In genomic region chr9:20355022-20355421, GRCh38 we compare ENCODE assay signal across 11 cellular contexts.
DNase-seq lines count a peak whose midpoint lies in the region; ATAC-seq and TF ChIP-seq lines count a peak whose summit lies in the region.
"Had no signal": no experiment of that assay in that cellular context is flagged by ENCODE, and none has a peak within 500 bp of the region (broad histone marks: within the 10 kb centered on the region; RNA-seq: fewer than 3 reads in every experiment).

No MANE protein-coding gene starts in this region.

- TF ChIP-seq CTCF in choroid plexus epithelial cell (conservative IDR thresholded peaks at IDR 0.05; ENCODE audit: low read depth, low read length): no peak
- TF ChIP-seq CTCF in tibial artery (IDR thresholded peaks at IDR 0.05): no peak

- H3K4me1 ChIP-seq in tibial artery: peaks cover 0 to 31% (median 13%) of the 10 kb centered on the region in 4 donors
- H3K4me1 ChIP-seq in Karpas-422 (ENCODE audit: low read length): no peaks in the 10 kb centered on the region
- H3K4me1 ChIP-seq in CD4-positive, alpha-beta memory T cell (ENCODE audit: insufficient read depth, low read length): no peaks in the 10 kb centered on the region

- no peaks in the 10 kb centered on the region for H3K79me2 ChIP-seq in Karpas-422 (ENCODE audit: low read length)

- no peak overlapping the region for H3K4me2 ChIP-seq in Karpas-422 (ENCODE audit: low read depth, low read length, poor library complexity, severe bottlenecking)

- H3K27ac Mint-ChIP-seq in activated naive CD4-positive, alpha-beta T cell treated with anti-CD3 and anti-CD28 coated beads, Interleukin-2, amount 50 U/mL, for 24 hours: peak overlapping the region; percentile 91
- no peak overlapping the region for H3K27ac Mint-ChIP-seq in activated naive CD4-positive, alpha-beta T cell treated with anti-CD3 and anti-CD28 coated beads for 36 hours
- peak overlapping the region in 3 of 7 donors; percentile 22 to 57 (median 36) for H3K27ac Mint-ChIP-seq in CD4-positive, alpha-beta memory T cell

- H3K27me3 ChIP-seq in tibial artery (no peaks in the 10 kb centered on the region), Karpas-422 (ENCODE audit: low read length) (no peaks in the 10 kb centered on the region)
- H3K27me3 ChIP-seq in CD4-positive, alpha-beta memory T cell (ENCODE audit: insufficient read depth, low read length): no peaks in the 10 kb centered on the region

- H3K4me3 ChIP-seq in choroid plexus epithelial cell (ENCODE audit: low read depth, low read length) (no peak overlapping the region), tibial artery (no peak overlapping the region), Karpas-422 (ENCODE audit: low read length) (no peak overlapping the region)
- no peak overlapping the region for H3K4me3 ChIP-seq in CD4-positive, alpha-beta memory T cell (ENCODE audit: low read length in 2 of 2)

- no peak overlapping the region for H3K9ac ChIP-seq in Karpas-422 (ENCODE audit: low read length)

- H3K9me2 ChIP-seq in Karpas-422 (replicated peaks; ENCODE audit: insufficient read depth, low read length): no peaks in the 10 kb centered on the region

- no peaks in the 10 kb centered on the region for H3K27me3 Mint-ChIP-seq in activated naive CD4-positive, alpha-beta T cell treated with anti-CD3 and anti-CD28 coated beads, Interleukin-2, amount 50 U/mL, for 24 hours
- H3K27me3 Mint-ChIP-seq in activated naive CD4-positive, alpha-beta T cell treated with anti-CD3 and anti-CD28 coated beads for 36 hours (ENCODE audit: low read depth): no peaks in the 10 kb centered on the region
- no peaks in the 10 kb centered on the region for H3K27me3 Mint-ChIP-seq in CD4-positive, alpha-beta memory T cell

- POLR2A ChIA-PET in CD4-positive, alpha-beta memory T cell (lab: Charles Lee; ENCODE audit: partially characterized antibody): interaction anchor here (1.3 kb wide), 1 partner anchor 39 kb away, joined by 4 read pairs; no protein-coding TSS in a partner anchor

- H2AFZ ChIP-seq in Karpas-422 (ENCODE audit: low read length): no peak overlapping the region

- H4K20me1 ChIP-seq in Karpas-422 (ENCODE audit: insufficient read depth, low read depth, low read length): no peaks in the 10 kb centered on the region

- no peaks in the 10 kb centered on the region for H3K9me3 ChIP-seq in tibial artery
- no peaks in the 10 kb centered on the region for H3K9me3 ChIP-seq in Karpas-422 (ENCODE audit: low read length)
- no peaks in the 10 kb centered on the region for H3K9me3 ChIP-seq in CD4-positive, alpha-beta memory T cell (ENCODE audit: control insufficient read depth in 1 of 2, low read length in 2 of 2)

- peaks cover 72% of the 10 kb centered on the region for H3K4me1 Mint-ChIP-seq in activated naive CD4-positive, alpha-beta T cell treated with anti-CD3 and anti-CD28 coated beads, Interleukin-2, amount 50 U/mL, for 24 hours
- H3K4me1 Mint-ChIP-seq in activated naive CD4-positive, alpha-beta T cell treated with anti-CD3 and anti-CD28 coated beads for 36 hours (ENCODE audit: low read depth): peaks cover 62% of the 10 kb centered on the region
- peaks cover 8 to 42% (median 21%) of the 10 kb centered on the region in 4 donors for H3K4me1 Mint-ChIP-seq in CD4-positive, alpha-beta memory T cell

- no peaks in the 10 kb centered on the region for H3K9me3 Mint-ChIP-seq in activated naive CD4-positive, alpha-beta T cell treated with anti-CD3 and anti-CD28 coated beads, Interleukin-2, amount 50 U/mL, for 24 hours
- H3K9me3 Mint-ChIP-seq in activated naive CD4-positive, alpha-beta T cell treated with anti-CD3 and anti-CD28 coated beads for 36 hours: no peaks in the 10 kb centered on the region
- H3K9me3 Mint-ChIP-seq in CD4-positive, alpha-beta memory T cell: no peaks in the 10 kb centered on the region
- H3K9me3 Mint-ChIP-seq: WTC11 had no signal

- peaks cover 23% of the 10 kb centered on the region for H3K36me3 Mint-ChIP-seq in activated naive CD4-positive, alpha-beta T cell treated with anti-CD3 and anti-CD28 coated beads, Interleukin-2, amount 50 U/mL, for 24 hours
- H3K36me3 Mint-ChIP-seq in activated naive CD4-positive, alpha-beta T cell treated with anti-CD3 and anti-CD28 coated beads for 36 hours (ENCODE audit: low read depth): peaks cover 30% of the 10 kb centered on the region
- peaks cover 49 to 62% of the 10 kb centered on the region in 2 donors for H3K36me3 Mint-ChIP-seq in CD4-positive, alpha-beta memory T cell
- H3K36me3 Mint-ChIP-seq: WTC11 had no signal

- CTCF ChIA-PET in activated naive CD4-positive, alpha-beta T cell treated with anti-CD3 and anti-CD28 coated beads for 36 hours (lab: Charles Lee): interaction anchor here (1.0 to 2.0 kb wide), 11 partner anchors 12 to 586 kb away, joined by 3 to 11 read pairs (median 5); partner anchors contain the start of gene MLLT3
- CTCF ChIA-PET in CD4-positive, alpha-beta memory T cell (lab: Charles Lee; ENCODE audit: partially characterized antibody): interaction anchor here (1.1 to 3.1 kb wide), 4 partner anchors 14 to 586 kb away, joined by 3 to 15 read pairs (median 3); no protein-coding TSS in a partner anchor

- peak; percentile 57 for ATAC-seq in HG03039 (IDR thresholded peaks at IDR 0.05; ENCODE audit: unreplicated experiment)
- ATAC-seq: WTC11 had no signal

- intact Hi-C loops in activated naive CD4-positive, alpha-beta T cell treated with anti-CD3 and anti-CD28 coated beads for 36 hours (cut with micrococcal nuclease): loop anchor here (2.0 to 10.0 kb wide), 7 partner anchors 100 to 863 kb away; no protein-coding TSS in a partner anchor
- intact Hi-C loops in tibial artery (cut with DNase I; ENCODE audit: low total_unique reads): loop anchor here (5.0 to 10.0 kb wide), 3 partner anchors 267 to 750 kb away; partner anchors contain the start of gene MLLT3
- intact Hi-C loops in CD4-positive, alpha-beta memory T cell (cut with micrococcal nuclease): loop anchor here (10.0 kb wide), 1 partner anchor 330 kb away; the partner anchor contains the start of gene FOCAD

- peak overlapping the region; percentile 36 for H3K4me3 Mint-ChIP-seq in activated naive CD4-positive, alpha-beta T cell treated with anti-CD3 and anti-CD28 coated beads, Interleukin-2, amount 50 U/mL, for 24 hours
- no peak overlapping the region for H3K4me3 Mint-ChIP-seq in activated naive CD4-positive, alpha-beta T cell treated with anti-CD3 and anti-CD28 coated beads for 36 hours
- H3K4me3 Mint-ChIP-seq in CD4-positive, alpha-beta memory T cell: no peak overlapping the region
- H3K4me3 Mint-ChIP-seq: WTC11 had no signal

- no peak for DNase-seq in activated naive CD4-positive, alpha-beta T cell treated with anti-CD3 and anti-CD28 coated beads for 36 hours
- DNase-seq in choroid plexus epithelial cell (ENCODE audit: low read depth) (peak; percentile 87), tibial artery (no peak), SHP77 (lab: John Stamatoyannopoulos, UW) (no peak), Karpas-422 (no peak)
- DNase-seq in CD4-positive, alpha-beta memory T cell: no peak
- DNase-seq: NCI-H82; stimulated activated CD4-positive, alpha-beta T cell treated with anti-CD3 and anti-CD28 coated beads, Interleukin-4, amount 100 ng/mL, for 1 hour had no signal

- H3K36me3 ChIP-seq in tibial artery (peaks cover 0 to 8% (median 0%) of the 10 kb centered on the region in 3 donors), Karpas-422 (ENCODE audit: insufficient read depth, low read length) (no peaks in the 10 kb centered on the region)
- H3K36me3 ChIP-seq in CD4-positive, alpha-beta memory T cell (ENCODE audit: insufficient read depth, low read length): peaks cover 5% of the 10 kb centered on the region

- H3K27ac ChIP-seq in tibial artery: peak overlapping the region; percentile 4 to 5
- H3K27ac ChIP-seq in Karpas-422 (ENCODE audit: low read length): no peak overlapping the region
- H3K27ac ChIP-seq in CD4-positive, alpha-beta memory T cell (ENCODE audit: low read depth, low read length): no peak overlapping the region

Comparison
In these comparisons a context has a peak if more than half of its experiments do, and no peak if none do; other contexts are left out.
1. H3K27ac ChIP-seq: peak in tibial artery (2 of 2); none in Karpas-422 (single experiment) and CD4-positive, alpha-beta memory T cell (single experiment).